Comparison of ENCODE assay signal across 11 cellular contexts in genomic region chr9:99445377-99445891, GRCh38.
DNase-seq lines count a peak whose midpoint lies in the region; ATAC-seq and TF ChIP-seq lines count a peak whose summit lies in the region.
"Had no signal": no experiment of that assay in that cellular context is flagged by ENCODE, and none has a peak within 500 bp of the region (broad histone marks: within the 10 kb centered on the region; RNA-seq: fewer than 3 reads in every experiment).

No MANE protein-coding gene starts in this region.

- H3K27me3 ChIP-seq in fibroblast of lung (ENCODE audit: control insufficient read depth, insufficient read depth, low read length) (no peaks in the 10 kb centered on the region), BE2C (no peaks in the 10 kb centered on the region)

- H3K9me3 ChIP-seq in fibroblast of lung (ENCODE audit: control insufficient read depth, insufficient read depth, low read depth, low read length): no peaks in the 10 kb centered on the region
- no peaks in the 10 kb centered on the region for H3K9me3 ChIP-seq in BE2C
- H3K9me3 ChIP-seq: Caco-2 had no signal

- H3K36me3 ChIP-seq in fibroblast of lung (ENCODE audit: control insufficient read depth, insufficient read depth, low read length) (no peaks in the 10 kb centered on the region), BE2C (no peaks in the 10 kb centered on the region)

- DNase-seq in Ammon's horn (ENCODE audit: low spot score) (peak; percentile 65), fibroblast of lung (ENCODE audit: low read depth in 2 of 2) (peak; percentile 79 to 93), non-pigmented ciliary epithelial cell (ENCODE audit: low read depth) (peak; percentile 84), D341Med (ENCODE audit: low spot score) (no peak), BE2C (no peak)
- no peak for DNase-seq in stimulated activated CD4-positive, alpha-beta T cell treated with anti-CD3 and anti-CD28 coated beads, Interleukin-2, amount 100 ng/mL, for 48 hours
- DNase-seq: activated CD8-positive, alpha-beta memory T cell treated with anti-CD3 and anti-CD28 coated beads, Interleukin-2, amount 10 ng/mL, durations not matched to agents 7 days and 5 days; Caco-2; naive B cell had no signal

- H3K4me1 ChIP-seq in fibroblast of lung (ENCODE audit: control insufficient read depth, extremely low read depth, insufficient read depth, low read length) (peaks cover 18% of the 10 kb centered on the region), BE2C (peaks cover 12% of the 10 kb centered on the region)
- H3K4me1 ChIP-seq: Caco-2 had no signal

- no peaks in the 10 kb centered on the region for H3K79me2 ChIP-seq in fibroblast of lung (ENCODE audit: control insufficient read depth, insufficient read depth, low read length)

- no peaks in the 10 kb centered on the region for H4K20me1 ChIP-seq in fibroblast of lung (ENCODE audit: control insufficient read depth, extremely low read depth, insufficient read depth, low read length)

- no peak overlapping the region for H3K4me3 ChIP-seq in fibroblast of lung (replicated peaks in 1 of 4; ENCODE audit: control extremely low read depth in 1 of 4, insufficient read depth in 1 of 4, low read depth in 3 of 4, low read length in 4 of 4)
- no peak overlapping the region for H3K4me3 ChIP-seq in BE2C (ENCODE audit: low read depth, low read length)

- peak overlapping the region; percentile 57 for H2AFZ ChIP-seq in fibroblast of lung (ENCODE audit: low read length)

- no peak for ATAC-seq in GM21576 (IDR thresholded peaks at IDR 0.05; ENCODE audit: unreplicated experiment)
- ATAC-seq: activated CD8-positive, alpha-beta memory T cell treated with anti-CD3 and anti-CD28 coated beads, Interleukin-2, amount 10 ng/mL, durations not matched to agents 7 days and 5 days had no signal

- peak overlapping the region; percentile 91 for H3K27ac ChIP-seq in fibroblast of lung (ENCODE audit: insufficient read depth, low read length)

- no peak for TF ChIP-seq CTCF in fibroblast of lung (conservative IDR thresholded peaks at IDR 0.05 in 1 of 2, IDR thresholded peaks at IDR 0.05 in 1 of 2; ENCODE audit: low read depth in 1 of 2, low read length in 2 of 2)
- TF ChIP-seq CTCF in BE2C (IDR thresholded peaks at IDR 0.05; ENCODE audit: low read depth, low read length): no peak

- H3K9ac ChIP-seq in fibroblast of lung (ENCODE audit: insufficient read depth, low read length): peak overlapping the region; percentile 16

- peak overlapping the region; percentile 82 for H3K4me2 ChIP-seq in fibroblast of lung (ENCODE audit: extremely low read depth, insufficient read depth, low read length)

TF ChIP-seq in PFSK-1, 5 proteins besides CTCF, POLR2A, EP300 and RAD21:
- TF ChIP-seq FOXP2 (optimal IDR thresholded peaks at IDR 0.05; ENCODE audit: borderline replicate concordance, extremely low read depth, extremely low read length, insufficient read depth) (peak; percentile 77), SIN3A (IDR thresholded peaks at IDR 0.05; ENCODE audit: borderline replicate concordance, insufficient read depth, low read length) (no peak), REST (IDR thresholded peaks at IDR 0.05; ENCODE audit: insufficient read depth in 1 of 2, low read depth in 2 of 2, low read length in 2 of 2) (no peak), TAF1 (IDR thresholded peaks at IDR 0.05; ENCODE audit: borderline replicate concordance, insufficient read depth, low read length) (no peak), POLR2AphosphoS5 (IDR thresholded peaks at IDR 0.05; ENCODE audit: low read depth, low read length) (no peak)
TF ChIP-seq in PFSK-1: peak in this region for 1.

Comparison
In these comparisons a context has a peak if more than half of its experiments do, and no peak if none do; other contexts are left out.
1. DNase-seq: peak in Ammon's horn (single experiment), fibroblast of lung (2 of 2) and non-pigmented ciliary epithelial cell (single experiment); none in stimulated activated CD4-positive, alpha-beta T cell treated with anti-CD3 and anti-CD28 coated beads, Interleukin-2, amount 100 ng/mL, for 48 hours (0 of 2), D341Med (single experiment) and BE2C (single experiment).